Comparison of ENCODE assay signal across 8 cellular contexts in the genomic region with DNA sequence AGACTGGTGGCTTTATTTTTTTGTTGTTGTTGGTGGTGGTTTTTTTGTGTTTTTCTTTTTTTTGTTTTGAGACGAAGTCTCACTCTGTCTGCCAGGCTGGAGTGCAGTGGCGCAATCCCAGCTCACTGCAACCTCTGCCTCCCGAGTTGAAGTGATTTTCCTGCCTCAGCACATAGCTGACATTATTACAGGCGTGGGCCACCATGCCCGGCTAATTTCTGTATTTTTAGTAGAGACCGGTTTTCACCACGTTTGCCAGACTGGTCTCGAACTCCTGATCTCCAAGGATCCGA. TPM values are rescaled to one million over a fixed set of nuclear protein-coding genes. Genes with fewer than 3 reads are reported as not detected.
DNase-seq lines count a peak whose midpoint lies in the region; ATAC-seq and TF ChIP-seq lines count a peak whose summit lies in the region.

No MANE protein-coding gene starts in this region.

- peaks cover 12 to 19% of the 10 kb centered on the region in 2 donors for H3K36me3 Mint-ChIP-seq in naive B cell

- no peaks in the 10 kb centered on the region for H3K36me3 ChIP-seq in aorta (ENCODE audit: control insufficient read depth in 1 of 2, insufficient read depth in 2 of 2, low read length in 1 of 2)

- peak overlapping the region; percentile 97 to 100 (median 100) for H3K4me3 Mint-ChIP-seq in naive B cell

- no peak for TF ChIP-seq CTCF in epithelial cell of esophagus (IDR thresholded peaks at IDR 0.05; ENCODE audit: insufficient read depth, low read depth, low read length, missing control alignments)

- H3K27ac Mint-ChIP-seq in naive B cell = peak overlapping the region; percentile 96 to 99 (median 98)

- 9% methylated on average over 9 of the region's 9 CpGs for WGBS in aorta, 2 donors

- no peaks in the 10 kb centered on the region for H3K9me3 ChIP-seq in aorta (ENCODE audit: control insufficient read depth, low read length)

- H3K4me1 Mint-ChIP-seq in naive B cell = peaks cover 59 to 66% (median 62%) of the 10 kb centered on the region in 3 donors

- peak; percentile 79 for DNase-seq in Right ventricle myocardium inferior (ENCODE audit: missing footprints)
- no peak for DNase-seq in cardiac septum (ENCODE audit: low spot score)
- peak; percentile 27 for DNase-seq in epithelial cell of esophagus (ENCODE audit: low read depth)
- DNase-seq in naive B cell = no peak
- DNase-seq in aorta = peak in 1 of 2 donors; percentile 58
- no peak for DNase-seq in cerebellar cortex (ENCODE audit: low spot score)
- no peak for DNase-seq in SKM-1 treated with dmso at 0.1 percent for 144 hours (lab: John Stamatoyannopoulos, UW; ENCODE audit: unreplicated experiment)

- intact Hi-C loops in Right ventricle myocardium inferior (cut with DNase I) = loop anchor here (5.0 kb wide), 1 partner anchor 45 kb away; no protein-coding TSS in a partner anchor
- intact Hi-C loops in cardiac septum (cut with DNase I) = no loop called here
- intact Hi-C loops in aorta (cut with DNase I) = no loop called here

- no peak overlapping the region for H3K27ac ChIP-seq in aorta (ENCODE audit: low read depth in 1 of 2, low read length in 2 of 2)

- H3K27me3 ChIP-seq in aorta (ENCODE audit: control insufficient read depth in 1 of 2, insufficient read depth in 2 of 2, low read length in 1 of 2) = no peaks in the 10 kb centered on the region

- peaks cover 0 to 3% (median 0%) of the 10 kb centered on the region in 7 donors for H3K9me3 Mint-ChIP-seq in naive B cell

- peak; percentile 39 for ATAC-seq in Right ventricle myocardium inferior
- ATAC-seq in naive B cell (ENCODE audit: low read depth in 2 of 2) = peak in 1 of 2 donors; percentile 1
- peak; percentile 61 for ATAC-seq in aorta (ENCODE audit: low FRiP score)
- no peak for ATAC-seq in GM21526 (IDR thresholded peaks at IDR 0.05; ENCODE audit: low FRiP score, unreplicated experiment)

- H3K4me1 ChIP-seq in aorta (ENCODE audit: control insufficient read depth in 1 of 2, insufficient read depth in 2 of 2, low read length in 2 of 2) = no peaks in the 10 kb centered on the region

- H3K4me3 ChIP-seq in epithelial cell of esophagus (ENCODE audit: low read length) = peak overlapping the region; percentile 42
- H3K4me3 ChIP-seq in aorta (ENCODE audit: low read length in 2 of 2) = peak overlapping the region in 1 of 2 donors; percentile 38

- no peaks in the 10 kb centered on the region for H3K27me3 Mint-ChIP-seq in naive B cell

RNA-seq across cellular contexts. Expression of a gene that starts 0.7 kb away (rescaled TPM):
- total RNA-seq in Right ventricle myocardium inferior (3.2 TPM), cardiac septum (5.3 TPM), aorta (10 to 100 TPM; 11.5 to 14.5 TPM)
- polyA plus RNA-seq in naive B cell (ENCODE audit: low read depth in 6 of 6) (10 to 100 TPM; 18.2 to 35.2 (median 27.7) TPM), aorta (1 to 10 TPM; 4.9 to 5.4 TPM)

Comparison
In these comparisons a context has a peak if more than half of its experiments do, and no peak if none do; other contexts are left out.
1. DNase-seq: peak in Right ventricle myocardium inferior (single experiment) and epithelial cell of esophagus (single experiment); none in cardiac septum (single experiment), naive B cell (single experiment), cerebellar cortex (single experiment) and SKM-1 treated with dmso at 0.1 percent for 144 hours (single experiment).